In genomic region chr6:34673079-34673478, GRCh38 we compare ENCODE assay signal across 10 cellular contexts. TPM values are rescaled to one million over a fixed set of nuclear protein-coding genes. Genes with fewer than 3 reads are reported as not detected.
DNase-seq lines count a peak whose midpoint lies in the region; ATAC-seq and TF ChIP-seq lines count a peak whose summit lies in the region.
"Had no signal": no experiment of that assay in that cellular context is flagged by ENCODE, and none has a peak within 500 bp of the region (broad histone marks: within the 10 kb centered on the region; RNA-seq: fewer than 3 reads in every experiment).

No MANE protein-coding gene starts in this region.

- ATAC-seq in activated naive CD8-positive, alpha-beta T cell treated with anti-CD3 and anti-CD28 coated beads, Interleukin-2, amount 10 ng/mL, durations not matched to agents 7 days and 5 days (ENCODE audit: low read depth), result peak; percentile 7

- peaks cover 0 to 17% of the 10 kb centered on the region in 2 donors for H3K36me3 Mint-ChIP-seq in CD14-positive monocyte
- peaks cover 6% of the 10 kb centered on the region for H3K36me3 Mint-ChIP-seq in activated naive CD8-positive, alpha-beta T cell treated with anti-CD3 and anti-CD28 coated beads, Interleukin-2, amount 10 ng/mL, durations not matched to agents 7 days and 5 days

- H3K4me1 ChIP-seq in HUES6 (ENCODE audit: control insufficient read depth, insufficient read depth, low read length), result peaks cover 7% of the 10 kb centered on the region; the same call in 1 of the 2 replicates
- peaks cover 22 to 26% of the 10 kb centered on the region in 2 donors for H3K4me1 ChIP-seq in mucosa of rectum (ENCODE audit: control insufficient read depth in 2 of 2, insufficient read depth in 2 of 2, low read length in 2 of 2)

- H3K4me3 ChIP-seq in HUES6 (ENCODE audit: low read depth, low read length) (no peak overlapping the region), mucosa of rectum (ENCODE audit: low read length in 2 of 2) (no peak overlapping the region)

- H3K27ac Mint-ChIP-seq in CD14-positive monocyte, result peak overlapping the region in 6 of 7 donors; percentile 68 to 96 (median 91)
- peak overlapping the region; percentile 92 for H3K27ac Mint-ChIP-seq in activated naive CD8-positive, alpha-beta T cell treated with anti-CD3 and anti-CD28 coated beads, Interleukin-2, amount 10 ng/mL, durations not matched to agents 7 days and 5 days

- no peaks in the 10 kb centered on the region for H3K27me3 Mint-ChIP-seq in CD14-positive monocyte (ENCODE audit: low read depth in 3 of 3)
- no peaks in the 10 kb centered on the region for H3K27me3 Mint-ChIP-seq in activated naive CD8-positive, alpha-beta T cell treated with anti-CD3 and anti-CD28 coated beads, Interleukin-2, amount 10 ng/mL, durations not matched to agents 7 days and 5 days

- H3K36me3 ChIP-seq in HUES6 (ENCODE audit: control insufficient read depth, insufficient read depth, low read length) (no peaks in the 10 kb centered on the region), mucosa of rectum (ENCODE audit: control insufficient read depth in 2 of 2, insufficient read depth in 2 of 2, low read length in 2 of 2) (no peaks in the 10 kb centered on the region)

- DNase-seq in CD14-positive monocyte (ENCODE audit: low spot score) (no peak), NCI-H82 (lab: John Stamatoyannopoulos, UW) (no peak), mucosa of gallbladder (ENCODE audit: low spot score) (no peak), HPDE6-E6E7 (ENCODE audit: extremely low spot score) (no peak)
- DNase-seq in activated naive CD8-positive, alpha-beta T cell treated with anti-CD3 and anti-CD28 coated beads, Interleukin-2, amount 10 ng/mL, durations not matched to agents 7 days and 5 days, result no peak
- DNase-seq in stimulated activated CD4-positive, alpha-beta T cell treated with anti-CD3 and anti-CD28 coated beads, Interleukin-2, amount 100 ng/mL, for 48 hours, result no peak
- DNase-seq: amniotic stem cell, DMS 273 treated with DMSO at 0.1 percent for 48 hours had no signal

- H3K4me1 Mint-ChIP-seq in CD14-positive monocyte, result peaks cover 50% of the 10 kb centered on the region
- H3K4me1 Mint-ChIP-seq in activated naive CD8-positive, alpha-beta T cell treated with anti-CD3 and anti-CD28 coated beads, Interleukin-2, amount 10 ng/mL, durations not matched to agents 7 days and 5 days, result peaks cover 32% of the 10 kb centered on the region

- H3K9me3 ChIP-seq in HUES6 (ENCODE audit: control insufficient read depth, insufficient read depth, low read depth, low read length) (no peaks in the 10 kb centered on the region), mucosa of rectum (ENCODE audit: control insufficient read depth in 2 of 2, low read length in 2 of 2) (no peaks in the 10 kb centered on the region)

- H3K27me3 ChIP-seq in HUES6 (ENCODE audit: control insufficient read depth, insufficient read depth, low read length), result no peaks in the 10 kb centered on the region
- H3K27me3 ChIP-seq in mucosa of rectum (ENCODE audit: control insufficient read depth in 2 of 2, insufficient read depth in 2 of 2, low read length in 2 of 2), result no peaks in the 10 kb centered on the region

- POLR2A ChIA-PET in activated naive CD8-positive, alpha-beta T cell treated with anti-CD3 and anti-CD28 coated beads, Interleukin-2, amount 10 ng/mL, durations not matched to agents 7 days and 5 days (lab: Charles Lee), result interaction anchor here (1.5 to 3.4 kb wide), 7 partner anchors 9 to 215 kb away, joined by 5 to 27 read pairs (median 8); partner anchors contain the start of genes ANKS1A, BLTP3A, ILRUN and SNRPC

- H3K4me3 Mint-ChIP-seq in CD14-positive monocyte, result no peak overlapping the region
- peak overlapping the region; percentile 72 for H3K4me3 Mint-ChIP-seq in activated naive CD8-positive, alpha-beta T cell treated with anti-CD3 and anti-CD28 coated beads, Interleukin-2, amount 10 ng/mL, durations not matched to agents 7 days and 5 days

- intact Hi-C loops in CD14-positive monocyte (cut with micrococcal nuclease), result no loop called here

- no peak for TF ChIP-seq CTCF in CD14-positive monocyte (IDR thresholded peaks at IDR 0.05)

- H3K9ac ChIP-seq in HUES6 (ENCODE audit: low read length), result no peak overlapping the region
- H3K9ac ChIP-seq in mucosa of rectum (ENCODE audit: low read depth in 1 of 2, low read length in 2 of 2), result peak overlapping the region; percentile 7 to 32

- H3K27ac ChIP-seq in HUES6 (ENCODE audit: low read depth, low read length), result peak overlapping the region; percentile 41; the same call in 1 of the 2 replicates
- peak overlapping the region; percentile 60 to 77 for H3K27ac ChIP-seq in mucosa of rectum (ENCODE audit: low read depth in 2 of 2, low read length in 2 of 2)

- H3K9me3 Mint-ChIP-seq in CD14-positive monocyte, result no peaks in the 10 kb centered on the region
- no peaks in the 10 kb centered on the region for H3K9me3 Mint-ChIP-seq in activated naive CD8-positive, alpha-beta T cell treated with anti-CD3 and anti-CD28 coated beads, Interleukin-2, amount 10 ng/mL, durations not matched to agents 7 days and 5 days

RNA-seq across cellular contexts. Expression of gene ILRUN, which starts 23.5 kb away (rescaled TPM):
- 1 to 10 TPM; 6.2 to 6.5 TPM for polyA plus RNA-seq in CD14-positive monocyte
- 10 to 100 TPM; 66.1 to 73.8 TPM for total RNA-seq in activated naive CD8-positive, alpha-beta T cell treated with anti-CD3 and anti-CD28 coated beads, Interleukin-2, amount 10 ng/mL, durations not matched to agents 7 days and 5 days
- 89.5 TPM for total RNA-seq in mucosa of gallbladder
